Comparison of ENCODE assay signal across 7 cellular contexts in the genomic region with DNA sequence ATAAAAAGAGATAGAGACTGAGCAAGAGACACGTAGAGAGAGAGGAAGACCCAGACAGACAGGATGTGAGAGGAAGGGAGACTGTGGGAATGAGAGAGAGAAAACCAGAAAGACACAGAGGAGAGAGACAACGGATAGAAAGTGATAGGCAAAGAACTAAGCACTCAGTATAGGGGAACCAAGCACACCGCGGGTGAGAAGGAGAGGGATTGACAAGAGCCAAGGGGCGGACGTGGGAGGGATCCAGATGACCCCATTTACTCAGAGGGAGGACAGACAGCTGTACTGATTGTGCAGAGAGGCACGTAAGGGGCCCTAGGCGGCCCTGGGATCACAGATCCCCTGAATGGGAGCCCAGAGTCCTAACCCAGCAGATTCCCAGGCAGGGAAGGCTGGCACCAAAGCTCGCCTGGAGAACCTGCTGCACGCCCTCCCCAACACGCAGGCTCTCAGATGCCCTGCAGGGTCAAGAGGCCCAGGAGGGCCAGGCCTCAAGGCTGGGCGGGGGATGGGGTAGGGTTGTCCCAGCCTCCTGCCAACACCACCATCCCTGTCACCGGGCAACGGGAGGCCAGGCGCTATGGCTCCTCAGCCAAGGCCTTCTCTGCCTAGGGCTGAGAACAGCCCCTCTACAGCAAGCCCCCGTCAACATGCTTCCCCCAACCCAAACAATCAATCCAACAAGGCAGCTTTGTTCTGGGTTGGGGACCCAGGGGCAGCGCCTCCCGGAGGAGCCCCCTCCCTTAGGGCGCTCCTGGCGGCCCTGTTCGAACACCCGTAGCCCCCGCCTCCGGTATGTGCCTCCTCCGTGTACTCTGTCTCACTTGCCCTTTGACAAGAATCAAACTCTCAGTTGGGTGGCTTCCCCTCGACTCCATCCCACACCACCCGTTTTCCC. TPM values are rescaled to one million over a fixed set of nuclear protein-coding genes. Genes with fewer than 3 reads are reported as not detected.
DNase-seq lines count a peak whose midpoint lies in the region; ATAC-seq, FAIRE-seq and TF ChIP-seq lines count a peak whose summit lies in the region.

No MANE protein-coding gene starts in this region.

- H3K9me3 Mint-ChIP-seq in naive thymus-derived CD8-positive, alpha-beta T cell: no peaks in the 10 kb centered on the region

- H3K9ac ChIP-seq in colonic mucosa (ENCODE audit: low read depth in 2 of 2, low read length in 2 of 2): peak overlapping the region; percentile 52 to 96

- H3K36me3 ChIP-seq in colonic mucosa (no peaks in the 10 kb centered on the region), small intestine (ENCODE audit: control insufficient read depth in 2 of 2, insufficient read depth in 2 of 2, low read length in 2 of 2) (no peaks in the 10 kb centered on the region)

- FAIRE-seq in small intestine (lab: Jason Lieb, UNC): no peak

- TF ChIP-seq CTCF in GM12865 (IDR thresholded peaks at IDR 0.05; ENCODE audit: insufficient read depth, low read depth, low read length, missing control alignments): no peak
- no peak for TF ChIP-seq CTCF in colonic mucosa (IDR thresholded peaks at IDR 0.05)

- H3K4me1 ChIP-seq in colonic mucosa (no peaks in the 10 kb centered on the region), small intestine (ENCODE audit: control insufficient read depth in 2 of 2, insufficient read depth in 1 of 2, low read depth in 1 of 2, low read length in 1 of 2) (peaks cover 0 to 3% of the 10 kb centered on the region in 2 donors)

- H3K27me3 ChIP-seq in colonic mucosa: no peaks in the 10 kb centered on the region
- peaks cover 0 to 3% of the 10 kb centered on the region in 2 donors for H3K27me3 ChIP-seq in small intestine (ENCODE audit: control insufficient read depth in 2 of 2, insufficient read depth in 2 of 2, low read length in 2 of 2)

- no peaks in the 10 kb centered on the region for H3K9me3 ChIP-seq in colonic mucosa
- H3K9me3 ChIP-seq in small intestine (ENCODE audit: control insufficient read depth, low read depth): no peaks in the 10 kb centered on the region

- peak overlapping the region; percentile 58 to 87 (median 78) for H3K4me3 Mint-ChIP-seq in naive thymus-derived CD8-positive, alpha-beta T cell

- H3K27me3 Mint-ChIP-seq in naive thymus-derived CD8-positive, alpha-beta T cell: peaks cover 19 to 44% (median 30%) of the 10 kb centered on the region in 5 donors

- intact Hi-C loops in colonic mucosa (cut with DNase I): no loop called here

- no peak for ATAC-seq in naive thymus-derived CD8-positive, alpha-beta T cell
- no peak for ATAC-seq in HG03045 (IDR thresholded peaks at IDR 0.05; ENCODE audit: unreplicated experiment)

- peak overlapping the region in 9 of 10 donors; percentile 2 to 94 (median 76) for H3K27ac Mint-ChIP-seq in naive thymus-derived CD8-positive, alpha-beta T cell

- POLR2A ChIA-PET in naive thymus-derived CD8-positive, alpha-beta T cell (lab: Charles Lee): interaction anchor here (1.0 kb wide), 2 partner anchors 9 to 22 kb away, joined by 3 to 4 read pairs; no protein-coding TSS in a partner anchor

- H3K36me3 Mint-ChIP-seq in naive thymus-derived CD8-positive, alpha-beta T cell: peaks cover 0 to 3% (median 0%) of the 10 kb centered on the region in 3 donors

- peaks cover 12 to 33% (median 29%) of the 10 kb centered on the region in 4 donors for H3K4me1 Mint-ChIP-seq in naive thymus-derived CD8-positive, alpha-beta T cell

- DNase-seq in GM12865 (ENCODE audit: low read depth) (peak; percentile 74), LHCN-M2 (ENCODE audit: low read depth) (peak; percentile 32), colonic mucosa (no peak), GF-D8 (lab: John Stamatoyannopoulos, UW) (no peak), small intestine (no peak)
- DNase-seq in naive thymus-derived CD8-positive, alpha-beta T cell: no peak

- H3K27ac ChIP-seq in colonic mucosa: peak overlapping the region; percentile 62
- peak overlapping the region in 1 of 2 donors; percentile 26 for H3K27ac ChIP-seq in small intestine (ENCODE audit: low read depth in 1 of 2, low read length in 1 of 2)

- 53 to 74% (median 67%) methylated on average over 24 to 27 of the region's 27 CpGs for WGBS in small intestine, 3 donors

- H3K4me3 ChIP-seq in GM12865 (ENCODE audit: low read depth, low read length) (peak overlapping the region; percentile 98), colonic mucosa (peak overlapping the region; percentile 76), small intestine (ENCODE audit: low read depth in 1 of 2, low read length in 2 of 2) (no peak overlapping the region)

RNA-seq across cellular contexts. Expression of a gene that starts 0.6 kb away (rescaled TPM):
- total RNA-seq in LHCN-M2 (2014; rRNA removed) (9.9 and 11.7 TPM in 2 replicates), colonic mucosa (1 to 10 TPM; 2.9 to 4.7 TPM)
- 9.5 TPM for polyA plus RNA-seq in LHCN-M2 (2012)
- under 1 TPM in 1 of 2 experiments, not detected in 1; 0.22 TPM for total RNA-seq in naive thymus-derived CD8-positive, alpha-beta T cell
- polyA plus RNA-seq in naive thymus-derived CD8-positive, alpha-beta T cell: under 1 TPM; 0.06 to 0.15 (median 0.06) TPM
- polyA plus RNA-seq in small intestine: 1 to 10 TPM in 1 of 3 donors, under 1 TPM in 2; 0.22 to 2.3 (median 0.27) TPM

RNA-seq across cellular contexts. Expression of a gene that starts 1.4 kb away (rescaled TPM):
- total RNA-seq in LHCN-M2 (2014; rRNA removed) (25.1 and 33.5 TPM in 2 replicates), colonic mucosa (10 to 100 TPM; 20.9 to 26.5 TPM)
- polyA plus RNA-seq in LHCN-M2 (2012): 34.5 TPM
- total RNA-seq in naive thymus-derived CD8-positive, alpha-beta T cell: 10 to 100 TPM; 21.0 to 23.1 TPM
- 10 to 100 TPM; 11.8 to 18.8 (median 15.9) TPM for polyA plus RNA-seq in naive thymus-derived CD8-positive, alpha-beta T cell
- 10 to 100 TPM in 2 of 3 donors, 1 to 10 TPM in 1; 9.6 to 17.7 (median 15.4) TPM for polyA plus RNA-seq in small intestine

RNA-seq across cellular contexts. Expression of a gene that starts 23.4 kb away (rescaled TPM):
- 40.9 and 43.2 TPM in 2 replicates for total RNA-seq in LHCN-M2 (2014; rRNA removed)
- polyA plus RNA-seq in LHCN-M2 (2012): 41.4 TPM
- 10 to 100 TPM; 26.3 to 41.5 TPM for total RNA-seq in colonic mucosa
- 10 to 100 TPM; 38.6 to 44.5 TPM for total RNA-seq in naive thymus-derived CD8-positive, alpha-beta T cell
- 10 to 100 TPM; 21.3 to 24.5 (median 24.5) TPM for polyA plus RNA-seq in naive thymus-derived CD8-positive, alpha-beta T cell
- 10 to 100 TPM; 20.4 to 42.3 (median 30.8) TPM for polyA plus RNA-seq in small intestine

RNA-seq across cellular contexts. Expression of a gene that starts 23.7 kb away (rescaled TPM):
- 140 TPM in 2 replicates for total RNA-seq in LHCN-M2 (2014; rRNA removed)
- 84.0 TPM for polyA plus RNA-seq in LHCN-M2 (2012)
- total RNA-seq in colonic mucosa: 100 to 1,000 TPM; 107 to 212 TPM
- 100 to 1,000 TPM; 173 to 184 TPM for total RNA-seq in naive thymus-derived CD8-positive, alpha-beta T cell
- 10 to 100 TPM; 79.5 to 88.9 (median 81.8) TPM for polyA plus RNA-seq in naive thymus-derived CD8-positive, alpha-beta T cell
- 100 to 1,000 TPM; 179 to 237 (median 201) TPM for polyA plus RNA-seq in small intestine

RNA-seq across cellular contexts. Expression of a gene that starts 27.1 kb away (rescaled TPM):
- total RNA-seq in LHCN-M2 (2014; rRNA removed) (not detected in 2 replicates), colonic mucosa (10 to 100 TPM; 34.2 to 36.8 TPM)
- polyA plus RNA-seq in LHCN-M2 (2012): not detected
- total RNA-seq in naive thymus-derived CD8-positive, alpha-beta T cell: under 1 TPM; 0.36 to 0.81 TPM
- polyA plus RNA-seq in naive thymus-derived CD8-positive, alpha-beta T cell: not detected
- 100 to 1,000 TPM in 1 of 3 donors, 10 to 100 TPM in 2; 20.0 to 106 (median 59.2) TPM for polyA plus RNA-seq in small intestine

Comparison
In these comparisons a context has a peak if more than half of its experiments do, and no peak if none do; other contexts are left out.
1. DNase-seq: peak in GM12865 (single experiment) and LHCN-M2 (single experiment); none in colonic mucosa (single experiment), naive thymus-derived CD8-positive, alpha-beta T cell (0 of 10), GF-D8 (single experiment) and small intestine (single experiment).
2. H3K4me3 ChIP-seq: peak in GM12865 (single experiment) and colonic mucosa (single experiment); none in small intestine (0 of 2).